ENCODE assay signal across 1 cellular context in the genomic region with DNA sequence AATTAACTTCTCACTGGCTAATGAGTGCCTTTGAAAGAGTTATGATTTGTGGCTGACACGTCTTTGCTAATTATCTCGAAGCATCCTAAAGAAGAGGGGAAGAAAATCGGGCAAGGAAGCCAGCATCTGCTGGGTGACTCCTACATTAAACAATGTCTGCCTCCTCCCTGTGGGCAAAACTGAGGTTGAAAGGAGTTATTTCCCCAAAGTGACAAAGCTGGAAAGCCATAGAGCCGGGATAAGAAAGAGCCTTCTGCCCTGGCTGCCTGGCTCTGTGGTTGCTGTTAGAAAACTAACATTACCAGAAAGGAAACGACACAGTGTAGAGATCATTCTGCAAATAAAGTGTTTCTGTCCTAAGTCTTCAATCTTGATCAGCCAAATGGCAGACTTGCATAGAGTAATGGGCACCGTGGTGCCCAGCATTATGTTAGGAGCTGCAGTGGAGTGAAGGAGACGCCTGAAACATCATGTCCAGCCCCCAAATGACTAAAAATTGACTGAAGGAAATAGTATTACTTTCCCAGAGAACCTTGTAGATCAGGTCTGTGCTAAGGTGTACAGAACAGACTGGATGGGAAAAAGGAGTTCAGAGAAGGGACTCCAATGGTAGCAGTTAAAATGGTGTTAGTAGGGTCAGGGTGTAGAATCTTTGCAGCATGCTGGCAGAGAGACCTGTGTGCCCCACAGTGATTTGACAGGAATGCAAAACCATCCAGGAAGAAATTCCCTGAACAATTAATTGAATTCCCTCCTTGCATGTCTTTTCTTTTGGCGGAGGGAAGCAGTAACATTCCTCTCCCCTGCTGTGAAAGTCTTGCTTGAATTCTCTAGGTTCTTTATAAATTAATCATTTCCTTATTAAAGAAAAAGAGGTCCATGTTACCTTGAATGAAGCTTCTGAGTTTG.
TF ChIP-seq lines count a peak whose summit lies in the region.

No MANE protein-coding gene starts in this region.

TF ChIP-seq in A549, 52 proteins besides CTCF, POLR2A, EP300 and RAD21 (continued from another document):
- TF ChIP-seq, protein P1, sequence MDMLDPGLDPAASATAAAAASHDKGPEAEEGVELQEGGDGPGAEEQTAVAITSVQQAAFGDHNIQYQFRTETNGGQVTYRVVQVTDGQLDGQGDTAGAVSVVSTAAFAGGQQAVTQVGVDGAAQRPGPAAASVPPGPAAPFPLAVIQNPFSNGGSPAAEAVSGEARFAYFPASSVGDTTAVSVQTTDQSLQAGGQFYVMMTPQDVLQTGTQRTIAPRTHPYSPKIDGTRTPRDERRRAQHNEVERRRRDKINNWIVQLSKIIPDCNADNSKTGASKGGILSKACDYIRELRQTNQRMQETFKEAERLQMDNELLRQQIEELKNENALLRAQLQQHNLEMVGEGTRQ (IDR thresholded peaks at IDR 0.05) = no peak
- TF ChIP-seq GATA3 (IDR thresholded peaks at IDR 0.05; ENCODE audit: borderline replicate concordance) (peak; percentile 59; the same call in 1 of the 2 replicates), CEBPB (IDR thresholded peaks at IDR 0.05) (no peak), MAZ (IDR thresholded peaks at IDR 0.05; ENCODE audit: borderline replicate concordance, low read depth, low read length) (no peak), CHD2 (IDR thresholded peaks at IDR 0.05; ENCODE audit: low read length, partially characterized antibody) (no peak), RCOR1 (IDR thresholded peaks at IDR 0.05; ENCODE audit: low read depth, low read length) (no peak), FOSB (CRISPR knock-in tag; IDR thresholded peaks at IDR 0.05) (0 out of 2 replicates have a peak, but pooled peaks have one; percentile 48), ZNF302 (CRISPR knock-in tag; IDR thresholded peaks at IDR 0.05) (peak; percentile 99), HDAC2 (IDR thresholded peaks at IDR 0.05) (no peak), MAFK (IDR thresholded peaks at IDR 0.05; ENCODE audit: partially characterized antibody) (no peak), ZSCAN20 (CRISPR knock-in tag; IDR thresholded peaks at IDR 0.05) (no peak)
- TF ChIP-seq, protein P2, sequence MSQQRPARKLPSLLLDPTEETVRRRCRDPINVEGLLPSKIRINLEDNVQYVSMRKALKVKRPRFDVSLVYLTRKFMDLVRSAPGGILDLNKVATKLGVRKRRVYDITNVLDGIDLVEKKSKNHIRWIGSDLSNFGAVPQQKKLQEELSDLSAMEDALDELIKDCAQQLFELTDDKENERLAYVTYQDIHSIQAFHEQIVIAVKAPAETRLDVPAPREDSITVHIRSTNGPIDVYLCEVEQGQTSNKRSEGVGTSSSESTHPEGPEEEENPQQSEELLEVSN (IDR thresholded peaks at IDR 0.05; ENCODE audit: borderline replicate concordance, low read depth) = peak; percentile 39; the same call in 1 of the 2 replicates
- TF ChIP-seq, protein P3, sequence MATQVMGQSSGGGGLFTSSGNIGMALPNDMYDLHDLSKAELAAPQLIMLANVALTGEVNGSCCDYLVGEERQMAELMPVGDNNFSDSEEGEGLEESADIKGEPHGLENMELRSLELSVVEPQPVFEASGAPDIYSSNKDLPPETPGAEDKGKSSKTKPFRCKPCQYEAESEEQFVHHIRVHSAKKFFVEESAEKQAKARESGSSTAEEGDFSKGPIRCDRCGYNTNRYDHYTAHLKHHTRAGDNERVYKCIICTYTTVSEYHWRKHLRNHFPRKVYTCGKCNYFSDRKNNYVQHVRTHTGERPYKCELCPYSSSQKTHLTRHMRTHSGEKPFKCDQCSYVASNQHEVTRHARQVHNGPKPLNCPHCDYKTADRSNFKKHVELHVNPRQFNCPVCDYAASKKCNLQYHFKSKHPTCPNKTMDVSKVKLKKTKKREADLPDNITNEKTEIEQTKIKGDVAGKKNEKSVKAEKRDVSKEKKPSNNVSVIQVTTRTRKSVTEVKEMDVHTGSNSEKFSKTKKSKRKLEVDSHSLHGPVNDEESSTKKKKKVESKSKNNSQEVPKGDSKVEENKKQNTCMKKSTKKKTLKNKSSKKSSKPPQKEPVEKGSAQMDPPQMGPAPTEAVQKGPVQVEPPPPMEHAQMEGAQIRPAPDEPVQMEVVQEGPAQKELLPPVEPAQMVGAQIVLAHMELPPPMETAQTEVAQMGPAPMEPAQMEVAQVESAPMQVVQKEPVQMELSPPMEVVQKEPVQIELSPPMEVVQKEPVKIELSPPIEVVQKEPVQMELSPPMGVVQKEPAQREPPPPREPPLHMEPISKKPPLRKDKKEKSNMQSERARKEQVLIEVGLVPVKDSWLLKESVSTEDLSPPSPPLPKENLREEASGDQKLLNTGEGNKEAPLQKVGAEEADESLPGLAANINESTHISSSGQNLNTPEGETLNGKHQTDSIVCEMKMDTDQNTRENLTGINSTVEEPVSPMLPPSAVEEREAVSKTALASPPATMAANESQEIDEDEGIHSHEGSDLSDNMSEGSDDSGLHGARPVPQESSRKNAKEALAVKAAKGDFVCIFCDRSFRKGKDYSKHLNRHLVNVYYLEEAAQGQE (IDR thresholded peaks at IDR 0.05) = no peak
